In the genomic region with DNA sequence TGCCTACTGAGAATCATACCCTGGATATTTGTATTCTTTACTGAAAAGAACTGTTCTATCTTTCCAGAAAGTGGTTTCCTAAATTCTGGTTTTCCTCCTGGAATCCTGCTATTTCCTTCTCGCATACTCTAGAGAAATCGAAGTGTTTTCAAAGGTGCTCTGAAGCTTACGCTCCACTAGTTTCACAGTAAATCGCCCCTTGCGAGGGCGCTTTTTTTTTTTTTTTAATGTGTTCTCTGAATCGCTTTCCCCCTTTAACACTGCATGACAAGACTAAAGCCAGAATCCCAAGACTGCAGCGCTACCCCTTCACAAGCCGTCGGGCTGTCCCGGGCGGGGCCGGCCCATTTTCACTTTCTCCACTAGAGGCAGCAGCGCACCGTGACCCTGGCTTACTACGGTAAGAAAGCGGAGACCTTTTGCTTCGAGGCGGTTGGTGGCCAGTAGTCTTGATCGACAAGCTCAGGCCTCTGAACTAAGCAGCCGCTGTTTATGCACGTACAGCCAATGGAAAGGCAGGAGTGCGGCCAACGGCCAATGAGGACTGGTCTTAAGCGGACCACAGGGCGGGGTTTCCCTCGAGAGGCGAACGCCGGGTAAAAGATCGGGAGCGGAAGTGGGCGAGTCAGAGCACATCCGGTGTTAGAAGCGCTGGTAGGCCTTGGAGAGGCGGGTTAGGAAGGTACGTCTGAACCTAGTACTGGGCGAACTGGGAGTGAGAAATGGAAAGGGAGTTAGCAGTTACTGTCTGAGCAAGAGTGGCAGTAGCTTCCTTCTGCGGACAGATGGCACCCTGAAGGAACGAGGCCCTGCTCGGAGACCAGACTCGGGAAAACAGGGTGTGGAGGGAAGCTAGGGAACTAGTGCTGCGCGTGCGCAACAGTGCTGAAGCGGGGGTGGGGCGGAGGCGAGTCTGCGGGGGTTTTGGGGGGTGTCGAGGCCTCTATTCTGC, we compare ENCODE assay signal across 8 cellular contexts. TPM values are rescaled to one million over a fixed set of nuclear protein-coding genes. Genes with fewer than 3 reads are reported as not detected.
DNase-seq lines count a peak whose midpoint lies in the region; ATAC-seq and TF ChIP-seq lines count a peak whose summit lies in the region.

A gene with protein sequence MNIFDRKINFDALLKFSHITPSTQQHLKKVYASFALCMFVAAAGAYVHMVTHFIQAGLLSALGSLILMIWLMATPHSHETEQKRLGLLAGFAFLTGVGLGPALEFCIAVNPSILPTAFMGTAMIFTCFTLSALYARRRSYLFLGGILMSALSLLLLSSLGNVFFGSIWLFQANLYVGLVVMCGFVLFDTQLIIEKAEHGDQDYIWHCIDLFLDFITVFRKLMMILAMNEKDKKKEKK (plus strand): TSS at position 628 of the 952 bp plus-strand sequence. CDS start 10,937 bp downstream, outside the sequence.

- H3K27ac Mint-ChIP-seq in CD4-positive, CD25-positive, alpha-beta regulatory T cell: peak within 1 kb of the TSS; percentile 97 to 100 (median 99)
- H3K27ac Mint-ChIP-seq in activated CD4-positive, alpha-beta memory T cell treated with anti-CD3 and anti-CD28 coated beads, Interleukin-2, amount 10 ng/mL, durations not matched to agents 7 days and 5 days: peak within 1 kb of the TSS; percentile 100

- peak within 1 kb of the TSS; percentile 95 for H3K4me3 ChIP-seq in CD4-positive, CD25-positive, alpha-beta regulatory T cell (ENCODE audit: low read depth, low read length)
- H3K4me3 ChIP-seq in duodenal mucosa (ENCODE audit: low read depth in 1 of 2, low read length in 2 of 2) (peak within 1 kb of the TSS; percentile 80 to 99), lower leg skin (ENCODE audit: low read depth, poor library complexity, severe bottlenecking) (peak within 1 kb of the TSS; percentile 73)

- POLR2A ChIA-PET in activated CD4-positive, alpha-beta memory T cell treated with anti-CD3 and anti-CD28 coated beads, Interleukin-2, amount 10 ng/mL, durations not matched to agents 7 days and 5 days (lab: Charles Lee): interaction anchor here (0.6 to 2.5 kb wide), 57 partner anchors 9 to 610 kb away, joined by 3 to 75 read pairs (median 5); a partner anchor contains a TSS

- DNase-seq in CD4-positive, CD25-positive, alpha-beta regulatory T cell: peak; percentile 98 to 100 (median 99)
- DNase-seq in NCI-H82 treated with DMSO at 0.1 percent for 48 hours (lab: John Stamatoyannopoulos, UW; ENCODE audit: unreplicated experiment) (peak; percentile 100), lower leg skin (ENCODE audit: low spot score in 2 of 2) (peak; percentile 100)
- peak; percentile 99 for DNase-seq in activated CD4-positive, alpha-beta memory T cell treated with anti-CD3 and anti-CD28 coated beads, Interleukin-2, amount 10 ng/mL, durations not matched to agents 7 days and 5 days
- peak; percentile 92 to 98 (median 96) for DNase-seq in stimulated activated CD4-positive, alpha-beta T cell treated with anti-CD3 and anti-CD28 coated beads, TNF-alpha, amount 100 ng/mL, for 1 hour (ENCODE audit: low read depth in 3 of 3, low spot score in 1 of 3)

- peak within 1 kb of the TSS; percentile 91 to 97 (median 96) for H3K4me3 Mint-ChIP-seq in CD4-positive, CD25-positive, alpha-beta regulatory T cell
- H3K4me3 Mint-ChIP-seq in activated CD4-positive, alpha-beta memory T cell treated with anti-CD3 and anti-CD28 coated beads, Interleukin-2, amount 10 ng/mL, durations not matched to agents 7 days and 5 days: peak within 1 kb of the TSS; percentile 96

- ATAC-seq in CD4-positive, CD25-positive, alpha-beta regulatory T cell (ENCODE audit: low read depth in 2 of 2): peak; percentile 93 to 95
- ATAC-seq in GM19397 (IDR thresholded peaks at IDR 0.05; ENCODE audit: unreplicated experiment) (peak; percentile 97), HG03575 (IDR thresholded peaks at IDR 0.05; ENCODE audit: extremely low read depth, insufficient number of reproducible peaks, low FRiP score, unreplicated experiment) (peak; percentile 90)

- peaks cover 22% of the 10 kb centered on the region for H3K36me3 Mint-ChIP-seq in CD4-positive, CD25-positive, alpha-beta regulatory T cell
- H3K36me3 Mint-ChIP-seq in activated CD4-positive, alpha-beta memory T cell treated with anti-CD3 and anti-CD28 coated beads, Interleukin-2, amount 10 ng/mL, durations not matched to agents 7 days and 5 days (ENCODE audit: low read depth): peaks cover 37% of the 10 kb centered on the region

- peak; percentile 14 to 99 for TF ChIP-seq POLR2A in lower leg skin (IDR thresholded peaks at IDR 0.05)

- intact Hi-C loops in lower leg skin (cut with DNase I; ENCODE audit: low total_unique reads): no loop called here

- CTCF ChIA-PET in activated CD4-positive, alpha-beta memory T cell treated with anti-CD3 and anti-CD28 coated beads, Interleukin-2, amount 10 ng/mL, durations not matched to agents 7 days and 5 days (lab: Charles Lee): interaction anchor here (0.6 to 2.9 kb wide), 72 partner anchors 9 to 1024 kb away, joined by 3 to 66 read pairs (median 4); a partner anchor contains a TSS

- H3K4me1 Mint-ChIP-seq in CD4-positive, CD25-positive, alpha-beta regulatory T cell: peaks cover 12 to 52% (median 32%) of the 10 kb centered on the region in 4 donors
- peaks cover 37% of the 10 kb centered on the region for H3K4me1 Mint-ChIP-seq in activated CD4-positive, alpha-beta memory T cell treated with anti-CD3 and anti-CD28 coated beads, Interleukin-2, amount 10 ng/mL, durations not matched to agents 7 days and 5 days

- no peaks in the 10 kb centered on the region for H3K9me3 ChIP-seq in CD4-positive, CD25-positive, alpha-beta regulatory T cell (ENCODE audit: control insufficient read depth in 2 of 2, low read length in 2 of 2)
- H3K9me3 ChIP-seq in duodenal mucosa (ENCODE audit: control insufficient read depth in 1 of 2, low read length in 2 of 2): no peaks in the 10 kb centered on the region

- H3K27me3 ChIP-seq in CD4-positive, CD25-positive, alpha-beta regulatory T cell (ENCODE audit: control insufficient read depth, insufficient read depth, low read length): no peaks in the 10 kb centered on the region
- no peaks in the 10 kb centered on the region for H3K27me3 ChIP-seq in duodenal mucosa (ENCODE audit: control insufficient read depth in 1 of 2, insufficient read depth in 2 of 2, low read length in 2 of 2)

- WGBS in lower leg skin, 2 donors: 3% methylated on average over 47 to 50 of the region's 50 CpGs

- H3K36me3 ChIP-seq in CD4-positive, CD25-positive, alpha-beta regulatory T cell (ENCODE audit: control insufficient read depth, insufficient read depth, low read length): peaks cover 7% of the 10 kb centered on the region
- peaks cover 0 to 7% of the 10 kb centered on the region in 2 donors for H3K36me3 ChIP-seq in duodenal mucosa (ENCODE audit: control insufficient read depth in 1 of 2, insufficient read depth in 2 of 2, low read length in 2 of 2)

- peaks cover 40% of the 10 kb centered on the region for H3K4me1 ChIP-seq in CD4-positive, CD25-positive, alpha-beta regulatory T cell (ENCODE audit: control insufficient read depth, insufficient read depth, low read length, poor library complexity, severe bottlenecking)
- H3K4me1 ChIP-seq in duodenal mucosa (ENCODE audit: control insufficient read depth in 1 of 2, insufficient read depth in 2 of 2, low read length in 2 of 2): peaks cover 17 to 32% of the 10 kb centered on the region in 2 donors

- peak within 1 kb of the TSS; percentile 89 to 99 for H3K9ac ChIP-seq in duodenal mucosa (ENCODE audit: low read depth in 1 of 2, low read length in 2 of 2)

- H3K9me3 Mint-ChIP-seq in CD4-positive, CD25-positive, alpha-beta regulatory T cell: no peaks in the 10 kb centered on the region
- no peaks in the 10 kb centered on the region for H3K9me3 Mint-ChIP-seq in activated CD4-positive, alpha-beta memory T cell treated with anti-CD3 and anti-CD28 coated beads, Interleukin-2, amount 10 ng/mL, durations not matched to agents 7 days and 5 days

- H3K27me3 Mint-ChIP-seq in CD4-positive, CD25-positive, alpha-beta regulatory T cell: peaks cover 11% of the 10 kb centered on the region
- H3K27me3 Mint-ChIP-seq in activated CD4-positive, alpha-beta memory T cell treated with anti-CD3 and anti-CD28 coated beads, Interleukin-2, amount 10 ng/mL, durations not matched to agents 7 days and 5 days: peaks cover 1% of the 10 kb centered on the region

- H3K27ac ChIP-seq in CD4-positive, CD25-positive, alpha-beta regulatory T cell (ENCODE audit: insufficient read depth, low read length, poor library complexity, severe bottlenecking): peak within 1 kb of the TSS; percentile 99
- peak within 1 kb of the TSS; percentile 99 for H3K27ac ChIP-seq in duodenal mucosa (ENCODE audit: low read depth, low read length)

- TF ChIP-seq CTCF in lower leg skin (IDR thresholded peaks at IDR 0.05): peak in 2 of 3 donors; percentile 74 to 83

RNA-seq across cellular contexts. Expression of the gene that starts here (rescaled TPM):
- total RNA-seq in CD4-positive, CD25-positive, alpha-beta regulatory T cell: 376 TPM
- polyA plus RNA-seq in CD4-positive, CD25-positive, alpha-beta regulatory T cell: 1,000 to 10,000 TPM; 1,002 to 1,224 (median 1,189) TPM
- total RNA-seq in activated CD4-positive, alpha-beta memory T cell treated with anti-CD3 and anti-CD28 coated beads, Interleukin-2, amount 10 ng/mL, durations not matched to agents 7 days and 5 days: 100 to 1,000 TPM; 600 to 613 TPM
- total RNA-seq in lower leg skin: 100 to 1,000 TPM; 238 to 407 (median 319) TPM

Comparison
In these comparisons a context has a peak if more than half of its experiments do, and no peak if none do; other contexts are left out.
1. Peak in every context shown above with its lines: DNase-seq, ATAC-seq, H3K4me3 ChIP-seq and H3K27ac ChIP-seq.